8 cellular contexts compared by ENCODE assay signal in genomic region chr14:59333668-59334067, GRCh38.
DNase-seq lines count a peak whose midpoint lies in the region; ATAC-seq and TF ChIP-seq lines count a peak whose summit lies in the region.

No MANE protein-coding gene starts in this region.

- no peak overlapping the region for H3K4me3 Mint-ChIP-seq in stimulated activated naive CD8-positive, alpha-beta T cell treated with anti-CD3 and anti-CD28 coated beads, Interleukin-15, amount 100 ng/mL, for 72 hours

- H3K4me3 ChIP-seq in HL-60 (replicated peaks; ENCODE audit: insufficient read depth, low read length): no peak overlapping the region
- H3K4me3 ChIP-seq in ascending aorta: no peak overlapping the region
- no peak overlapping the region for H3K4me3 ChIP-seq in skin epidermis

- DNase-seq in HL-60 (ENCODE audit: low read depth in 1 of 2, low spot score in 1 of 2) (peak; percentile 51 to 56), ascending aorta (ENCODE audit: low spot score in 2 of 2) (no peak), hepatic stellate cell (ENCODE audit: low spot score) (peak; percentile 68), HEK293T (ENCODE audit: extremely low spot score) (no peak)
- no peak for DNase-seq in stimulated activated naive CD8-positive, alpha-beta T cell treated with anti-CD3 and anti-CD28 coated beads, Interleukin-15, amount 100 ng/mL, for 72 hours

- ATAC-seq in GM21576 (IDR thresholded peaks at IDR 0.05; ENCODE audit: unreplicated experiment) (no peak), GM21717 (IDR thresholded peaks at IDR 0.05; ENCODE audit: unreplicated experiment) (no peak)
- ATAC-seq in stimulated activated naive CD8-positive, alpha-beta T cell treated with anti-CD3 and anti-CD28 coated beads, Interleukin-15, amount 100 ng/mL, for 72 hours: no peak

- no peaks in the 10 kb centered on the region for H3K9me3 Mint-ChIP-seq in stimulated activated naive CD8-positive, alpha-beta T cell treated with anti-CD3 and anti-CD28 coated beads, Interleukin-15, amount 100 ng/mL, for 72 hours

- no peak for TF ChIP-seq CTCF in HL-60 (IDR thresholded peaks at IDR 0.05; ENCODE audit: insufficient read depth, low read length)
- TF ChIP-seq CTCF in ascending aorta (IDR thresholded peaks at IDR 0.05): no peak

- H3K27me3 ChIP-seq in HL-60 (ENCODE audit: insufficient read depth, poor library complexity, severe bottlenecking) (no peaks in the 10 kb centered on the region), ascending aorta (no peaks in the 10 kb centered on the region)

- POLR2A ChIA-PET in HEK293T (lab: Yijun Ruan, JAX): no interaction called here

- no peaks in the 10 kb centered on the region for H3K9me3 ChIP-seq in ascending aorta

- CTCF ChIA-PET in HEK293T (lab: Yijun Ruan, JAX): interaction anchor here (0.6 kb wide), 1 partner anchor 29 kb away, joined by 5 read pairs; no protein-coding TSS in a partner anchor

- peak overlapping the region; percentile 50 for H3K27ac ChIP-seq in HL-60 (replicated peaks)
- H3K27ac ChIP-seq in ascending aorta: peak overlapping the region; percentile 71 to 83
- peak overlapping the region in 16 of 21 experiments; percentile 7 to 85 (median 62) for H3K27ac ChIP-seq in skin epidermis

- no peaks in the 10 kb centered on the region for H3K27me3 Mint-ChIP-seq in stimulated activated naive CD8-positive, alpha-beta T cell treated with anti-CD3 and anti-CD28 coated beads, Interleukin-15, amount 100 ng/mL, for 72 hours

- peaks cover 9 to 16% of the 10 kb centered on the region in 2 donors for H3K36me3 ChIP-seq in ascending aorta

- no peak overlapping the region for H3K27ac Mint-ChIP-seq in stimulated activated naive CD8-positive, alpha-beta T cell treated with anti-CD3 and anti-CD28 coated beads, Interleukin-15, amount 100 ng/mL, for 72 hours

- peaks cover 0 to 45% of the 10 kb centered on the region in 2 donors for H3K4me1 ChIP-seq in ascending aorta

- intact Hi-C loops in ascending aorta (cut with DNase I): loop anchor here (10.0 kb wide), 1 partner anchor 59 kb away; no protein-coding TSS in a partner anchor

- no peaks in the 10 kb centered on the region for H3K4me1 Mint-ChIP-seq in stimulated activated naive CD8-positive, alpha-beta T cell treated with anti-CD3 and anti-CD28 coated beads, Interleukin-15, amount 100 ng/mL, for 72 hours

TF ChIP-seq in HEK293T, 16 proteins besides CTCF, POLR2A, EP300 and RAD21:
- TF ChIP-seq BHLHE40 (IDR thresholded peaks at IDR 0.05; ENCODE audit: borderline replicate concordance) (no peak), PKNOX1 (IDR thresholded peaks at IDR 0.05) (no peak), TARDBP (IDR thresholded peaks at IDR 0.05) (no peak), FOXM1 (IDR thresholded peaks at IDR 0.05; ENCODE audit: borderline replicate concordance) (no peak), FOXA1 (IDR thresholded peaks at IDR 0.05) (no peak), LEF1 (IDR thresholded peaks at IDR 0.05; ENCODE audit: borderline replicate concordance) (no peak), ZNF384 (IDR thresholded peaks at IDR 0.05) (no peak)

Comparison
In these comparisons a context has a peak if more than half of its experiments do, and no peak if none do; other contexts are left out.
1. DNase-seq: peak in HL-60 (2 of 2) and hepatic stellate cell (single experiment); none in ascending aorta (0 of 2), HEK293T (single experiment) and stimulated activated naive CD8-positive, alpha-beta T cell treated with anti-CD3 and anti-CD28 coated beads, Interleukin-15, amount 100 ng/mL, for 72 hours (0 of 2).
2. Peak in every context shown above with its lines, with median percentiles within 50 percentile points of each other: H3K27ac ChIP-seq.